ENCODE assay signal across 13 cellular contexts in genomic region chr1:1564278-1564677, GRCh38. TPM values are rescaled to one million over a fixed set of nuclear protein-coding genes. Genes with fewer than 3 reads are reported as not detected.
"Had no signal": no experiment of that assay in that cellular context is flagged by ENCODE, and none has a peak within 500 bp of the region (broad histone marks: within the 10 kb centered on the region; RNA-seq: fewer than 3 reads in every experiment).

No MANE protein-coding gene starts in this region.

- H3K27ac Mint-ChIP-seq: activated CD4-positive, alpha-beta memory T cell treated with anti-CD3 and anti-CD28 coated beads, Interleukin-2, amount 10 ng/mL, durations not matched to agents 7 days and 5 days; activated naive CD4-positive, alpha-beta T cell treated with anti-CD3 and anti-CD28 coated beads for 36 hours; dendritic cell treated with granulocyte-macrophage colony-stimulating factor and Interleukin-4, amounts not matched to agents 40 ng/mL and 50 ng/mL, for 4 days had no signal

- H3K27me3 ChIP-seq: vagina had no signal

- H3K27me3 Mint-ChIP-seq: activated CD4-positive, alpha-beta memory T cell treated with anti-CD3 and anti-CD28 coated beads, Interleukin-2, amount 10 ng/mL, durations not matched to agents 7 days and 5 days; central memory CD8-positive, alpha-beta T cell; dendritic cell treated with granulocyte-macrophage colony-stimulating factor and Interleukin-4, amounts not matched to agents 40 ng/mL and 50 ng/mL, for 4 days; naive thymus-derived CD8-positive, alpha-beta T cell had no signal

- H3K4me3 Mint-ChIP-seq: activated CD4-positive, alpha-beta memory T cell treated with anti-CD3 and anti-CD28 coated beads, Interleukin-2, amount 10 ng/mL, durations not matched to agents 7 days and 5 days; activated naive CD4-positive, alpha-beta T cell treated with anti-CD3 and anti-CD28 coated beads for 36 hours; central memory CD8-positive, alpha-beta T cell; dendritic cell treated with granulocyte-macrophage colony-stimulating factor and Interleukin-4, amounts not matched to agents 40 ng/mL and 50 ng/mL, for 4 days had no signal

- H3K9me3 ChIP-seq: mucosa of descending colon, vagina had no signal

- H3K9me3 Mint-ChIP-seq: activated CD4-positive, alpha-beta memory T cell treated with anti-CD3 and anti-CD28 coated beads, Interleukin-2, amount 10 ng/mL, durations not matched to agents 7 days and 5 days; activated naive CD4-positive, alpha-beta T cell treated with anti-CD3 and anti-CD28 coated beads for 36 hours; central memory CD8-positive, alpha-beta T cell; dendritic cell treated with granulocyte-macrophage colony-stimulating factor and Interleukin-4, amounts not matched to agents 40 ng/mL and 50 ng/mL, for 4 days; naive thymus-derived CD8-positive, alpha-beta T cell had no signal

- DNase-seq: activated CD4-positive, alpha-beta memory T cell treated with anti-CD3 and anti-CD28 coated beads, Interleukin-2, amount 10 ng/mL, durations not matched to agents 7 days and 5 days; activated CD4-positive, CD25-positive, alpha-beta regulatory T cell treated with anti-CD3 and anti-CD28 coated beads, Interleukin-2, amount 50 U/mL, for 72 hours; activated CD8-positive, alpha-beta memory T cell treated with anti-CD3 and anti-CD28 coated beads, Interleukin-2, amount 50 U/mL, for 48 hours; activated naive CD4-positive, alpha-beta T cell treated with anti-CD3 and anti-CD28 coated beads for 36 hours; mucosa of descending colon; naive thymus-derived CD8-positive, alpha-beta T cell; occipital lobe; SW 1271 had no signal

- H3K27ac ChIP-seq: vagina had no signal

- H3K4me3 ChIP-seq: lung, mucosa of descending colon, vagina had no signal

RNA-seq across cellular contexts. Expression of gene TMEM240, which starts 23.9 kb away (rescaled TPM):
- total RNA-seq: activated naive CD4-positive, alpha-beta T cell treated with anti-CD3 and anti-CD28 coated beads for 36 hours had no signal
- polyA plus RNA-seq: naive thymus-derived CD8-positive, alpha-beta T cell had no signal

RNA-seq across cellular contexts. Expression of gene FNDC10, which starts 35.7 kb away (rescaled TPM):
- total RNA-seq: skeletal muscle tissue had no signal
